In the genomic region with DNA sequence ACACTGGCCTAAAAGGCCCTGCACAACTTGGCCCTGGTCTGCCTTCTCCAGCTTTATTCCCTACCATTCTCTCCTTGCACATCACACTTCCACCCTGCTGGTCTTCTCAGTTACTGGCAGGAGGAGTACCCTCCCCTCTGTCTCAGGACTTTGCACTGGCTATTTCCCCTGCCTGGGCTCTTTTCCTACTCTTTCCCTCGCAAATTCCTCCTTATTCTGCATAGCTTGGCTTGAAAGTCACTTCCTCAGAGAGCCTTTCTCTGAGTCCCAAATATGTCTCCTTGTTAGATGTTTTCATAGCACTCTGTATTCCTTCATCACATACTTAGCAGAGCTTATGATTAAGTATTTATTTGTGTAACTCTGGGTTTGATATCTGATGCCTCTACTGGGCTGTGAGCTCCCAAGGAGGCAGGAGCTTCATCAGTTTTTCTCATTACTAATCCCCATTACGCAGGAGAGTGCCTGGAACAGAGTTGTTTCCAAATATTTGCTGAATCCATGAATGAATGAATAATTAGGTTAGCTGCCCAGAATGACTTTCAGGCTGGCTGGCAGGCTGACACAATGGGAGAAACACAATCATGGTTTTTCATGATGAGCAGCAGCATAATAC, we compare ENCODE assay signal across 11 cellular contexts.
DNase-seq lines count a peak whose midpoint lies in the region; ATAC-seq and TF ChIP-seq lines count a peak whose summit lies in the region.
"Had no signal": no experiment of that assay in that cellular context is flagged by ENCODE, and none has a peak within 500 bp of the region (broad histone marks: within the 10 kb centered on the region; RNA-seq: fewer than 3 reads in every experiment).

No MANE protein-coding gene starts in this region.

- no peak overlapping the region for H4K8ac ChIP-seq in mesendoderm (ENCODE audit: low read depth, low read length)

- H3K36me3 ChIP-seq in esophagus squamous epithelium, result no peaks in the 10 kb centered on the region
- no peaks in the 10 kb centered on the region for H3K36me3 ChIP-seq in mesendoderm (ENCODE audit: control insufficient read depth, insufficient read depth, low read length)
- H3K36me3 ChIP-seq in upper lobe of left lung, result no peaks in the 10 kb centered on the region

- no peak overlapping the region for H3K23ac ChIP-seq in mesendoderm (ENCODE audit: low read length)

- no peaks in the 10 kb centered on the region for H3K79me2 ChIP-seq in mesendoderm (ENCODE audit: control insufficient read depth, insufficient read depth, low read length)

- TF ChIP-seq EP300 in upper lobe of left lung (IDR thresholded peaks at IDR 0.05), result no peak

- intact Hi-C loops in esophagus squamous epithelium (cut with DNase I), result no loop called here

- H3K4me2 ChIP-seq in mesendoderm (ENCODE audit: low read length), result no peak overlapping the region

- 47 to 49% methylated on average over 2 of the region's 2 CpGs for WGBS in esophagus squamous epithelium, 2 donors
- WGBS in mesendoderm (ENCODE audit: extremely low coverage, insufficient coverage, low lambda C conversion rate), result no CpG with 5 or more reads among the region's 2 CpGs
- WGBS in upper lobe of left lung, 2 donors, result 59 to 62% methylated on average over 2 of the region's 2 CpGs

- H3K27ac ChIP-seq in esophagus squamous epithelium (peak overlapping the region in 3 of 4 donors; percentile 63 to 76 (median 65)), mesendoderm (ENCODE audit: low read depth, low read length) (no peak overlapping the region), upper lobe of left lung (peak overlapping the region in 2 of 4 donors; percentile 13 to 66)

- H3K4me3 ChIP-seq in esophagus squamous epithelium (no peak overlapping the region), mesendoderm (ENCODE audit: low read length) (no peak overlapping the region), upper lobe of left lung (no peak overlapping the region)
- H3K4me3 ChIP-seq: K562 had no signal

- H3K4me1 ChIP-seq in esophagus squamous epithelium (peaks cover 0 to 24% (median 0%) of the 10 kb centered on the region in 3 donors), mesendoderm (ENCODE audit: control insufficient read depth, low read depth, low read length) (no peaks in the 10 kb centered on the region), upper lobe of left lung (peaks cover 8 to 21% (median 12%) of the 10 kb centered on the region in 4 donors)

- H3K18ac ChIP-seq in mesendoderm (ENCODE audit: low read length), result no peak overlapping the region

- TF ChIP-seq CTCF in esophagus squamous epithelium (IDR thresholded peaks at IDR 0.05) (no peak), upper lobe of left lung (IDR thresholded peaks at IDR 0.05) (no peak)

- no peak overlapping the region for H2BK5ac ChIP-seq in mesendoderm (ENCODE audit: low read length)

- peak; percentile 66 to 87 for ATAC-seq in upper lobe of left lung (ENCODE audit: low FRiP score in 2 of 2)
- ATAC-seq: K562 had no signal

- H2BK120ac ChIP-seq in mesendoderm (ENCODE audit: low read depth, low read length), result no peak overlapping the region

- no peak overlapping the region for H4K5ac ChIP-seq in mesendoderm (ENCODE audit: low read length)

- H3K9me3 ChIP-seq in esophagus squamous epithelium (no peaks in the 10 kb centered on the region), upper lobe of left lung (no peaks in the 10 kb centered on the region)

- H3K27me3 ChIP-seq in esophagus squamous epithelium (no peaks in the 10 kb centered on the region), mesendoderm (ENCODE audit: insufficient read depth, low read length, poor library complexity) (no peaks in the 10 kb centered on the region), upper lobe of left lung (no peaks in the 10 kb centered on the region)

- H3K9ac ChIP-seq in mesendoderm (ENCODE audit: low read length), result no peak overlapping the region

- H3K79me1 ChIP-seq in mesendoderm (ENCODE audit: low read length), result no peaks in the 10 kb centered on the region

- no peak overlapping the region for H2BK15ac ChIP-seq in mesendoderm (replicated peaks; ENCODE audit: low read depth)

- no peak overlapping the region for H3K56ac ChIP-seq in mesendoderm (ENCODE audit: low read length)

- TF ChIP-seq POLR2A in esophagus squamous epithelium (IDR thresholded peaks at IDR 0.05), result no peak
- TF ChIP-seq POLR2A in upper lobe of left lung (IDR thresholded peaks at IDR 0.05), result no peak

- H3K4ac ChIP-seq in mesendoderm (ENCODE audit: low read depth, low read length), result no peak overlapping the region

- no peak overlapping the region for H2AK5ac ChIP-seq in mesendoderm (ENCODE audit: low read length)

- DNase-seq in NCI-H748 (lab: John Stamatoyannopoulos, UW; ENCODE audit: unreplicated experiment) (peak; percentile 23), NCI-H748 treated with DMSO at 0.1 percent for 48 hours (lab: John Stamatoyannopoulos, UW) (no peak), esophagus squamous epithelium (lab: John Stamatoyannopoulos, UW) (no peak), mesendoderm (peak; percentile 44), upper lobe of left lung (no peak), cortex of kidney (lab: John Stamatoyannopoulos, UW) (no peak), NCI-H345 treated with DMSO at 0.1 percent for 48 hours (lab: John Stamatoyannopoulos, UW; ENCODE audit: unreplicated experiment) (no peak), hepatic stellate cell (ENCODE audit: low spot score) (no peak)
- DNase-seq: activated gamma-delta T cell, GF-D8 had no signal

Comparison
In these comparisons a context has a peak if more than half of its experiments do, and no peak if none do; other contexts are left out.
1. DNase-seq: peak in NCI-H748 (single experiment) and mesendoderm (single experiment); none in NCI-H748 treated with DMSO at 0.1 percent for 48 hours (single experiment), esophagus squamous epithelium (single experiment), upper lobe of left lung (0 of 2), cortex of kidney (single experiment), NCI-H345 treated with DMSO at 0.1 percent for 48 hours (single experiment) and hepatic stellate cell (single experiment).